1 cellular context compared by ENCODE assay signal in the genomic region with DNA sequence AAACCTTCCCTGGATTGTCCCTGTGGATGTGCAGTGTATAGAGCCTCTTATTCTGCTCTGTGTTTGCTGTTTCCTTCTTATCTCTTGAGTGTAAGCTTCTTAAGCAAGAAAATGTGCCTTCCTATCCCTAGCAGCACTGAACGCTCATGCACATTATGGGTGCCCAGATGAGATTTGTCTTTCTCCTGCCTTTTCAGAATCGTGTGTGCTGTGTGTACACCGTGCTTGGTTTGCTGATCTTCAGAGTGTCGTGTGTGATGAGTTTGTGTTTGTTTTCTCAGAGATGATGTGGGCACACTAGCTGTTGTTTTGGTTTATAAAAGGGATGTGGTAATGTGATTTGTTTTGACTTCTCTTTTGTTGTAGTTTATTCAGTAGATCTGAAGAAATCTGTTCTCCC.
TF ChIP-seq lines count a peak whose summit lies in the region.

No MANE protein-coding gene starts in this region.

TF ChIP-seq in GM12878, 131 proteins besides CTCF, POLR2A, EP300 and RAD21 (continued from another document):
- TF ChIP-seq, protein P1, sequence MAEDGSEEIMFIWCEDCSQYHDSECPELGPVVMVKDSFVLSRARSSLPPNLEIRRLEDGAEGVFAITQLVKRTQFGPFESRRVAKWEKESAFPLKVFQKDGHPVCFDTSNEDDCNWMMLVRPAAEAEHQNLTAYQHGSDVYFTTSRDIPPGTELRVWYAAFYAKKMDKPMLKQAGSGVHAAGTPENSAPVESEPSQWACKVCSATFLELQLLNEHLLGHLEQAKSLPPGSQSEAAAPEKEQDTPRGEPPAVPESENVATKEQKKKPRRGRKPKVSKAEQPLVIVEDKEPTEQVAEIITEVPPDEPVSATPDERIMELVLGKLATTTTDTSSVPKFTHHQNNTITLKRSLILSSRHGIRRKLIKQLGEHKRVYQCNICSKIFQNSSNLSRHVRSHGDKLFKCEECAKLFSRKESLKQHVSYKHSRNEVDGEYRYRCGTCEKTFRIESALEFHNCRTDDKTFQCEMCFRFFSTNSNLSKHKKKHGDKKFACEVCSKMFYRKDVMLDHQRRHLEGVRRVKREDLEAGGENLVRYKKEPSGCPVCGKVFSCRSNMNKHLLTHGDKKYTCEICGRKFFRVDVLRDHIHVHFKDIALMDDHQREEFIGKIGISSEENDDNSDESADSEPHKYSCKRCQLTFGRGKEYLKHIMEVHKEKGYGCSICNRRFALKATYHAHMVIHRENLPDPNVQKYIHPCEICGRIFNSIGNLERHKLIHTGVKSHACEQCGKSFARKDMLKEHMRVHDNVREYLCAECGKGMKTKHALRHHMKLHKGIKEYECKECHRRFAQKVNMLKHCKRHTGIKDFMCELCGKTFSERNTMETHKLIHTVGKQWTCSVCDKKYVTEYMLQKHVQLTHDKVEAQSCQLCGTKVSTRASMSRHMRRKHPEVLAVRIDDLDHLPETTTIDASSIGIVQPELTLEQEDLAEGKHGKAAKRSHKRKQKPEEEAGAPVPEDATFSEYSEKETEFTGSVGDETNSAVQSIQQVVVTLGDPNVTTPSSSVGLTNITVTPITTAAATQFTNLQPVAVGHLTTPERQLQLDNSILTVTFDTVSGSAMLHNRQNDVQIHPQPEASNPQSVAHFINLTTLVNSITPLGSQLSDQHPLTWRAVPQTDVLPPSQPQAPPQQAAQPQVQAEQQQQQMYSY (CRISPR knock-in tag; IDR thresholded peaks at IDR 0.05) = no peak
- TF ChIP-seq, protein P2, sequence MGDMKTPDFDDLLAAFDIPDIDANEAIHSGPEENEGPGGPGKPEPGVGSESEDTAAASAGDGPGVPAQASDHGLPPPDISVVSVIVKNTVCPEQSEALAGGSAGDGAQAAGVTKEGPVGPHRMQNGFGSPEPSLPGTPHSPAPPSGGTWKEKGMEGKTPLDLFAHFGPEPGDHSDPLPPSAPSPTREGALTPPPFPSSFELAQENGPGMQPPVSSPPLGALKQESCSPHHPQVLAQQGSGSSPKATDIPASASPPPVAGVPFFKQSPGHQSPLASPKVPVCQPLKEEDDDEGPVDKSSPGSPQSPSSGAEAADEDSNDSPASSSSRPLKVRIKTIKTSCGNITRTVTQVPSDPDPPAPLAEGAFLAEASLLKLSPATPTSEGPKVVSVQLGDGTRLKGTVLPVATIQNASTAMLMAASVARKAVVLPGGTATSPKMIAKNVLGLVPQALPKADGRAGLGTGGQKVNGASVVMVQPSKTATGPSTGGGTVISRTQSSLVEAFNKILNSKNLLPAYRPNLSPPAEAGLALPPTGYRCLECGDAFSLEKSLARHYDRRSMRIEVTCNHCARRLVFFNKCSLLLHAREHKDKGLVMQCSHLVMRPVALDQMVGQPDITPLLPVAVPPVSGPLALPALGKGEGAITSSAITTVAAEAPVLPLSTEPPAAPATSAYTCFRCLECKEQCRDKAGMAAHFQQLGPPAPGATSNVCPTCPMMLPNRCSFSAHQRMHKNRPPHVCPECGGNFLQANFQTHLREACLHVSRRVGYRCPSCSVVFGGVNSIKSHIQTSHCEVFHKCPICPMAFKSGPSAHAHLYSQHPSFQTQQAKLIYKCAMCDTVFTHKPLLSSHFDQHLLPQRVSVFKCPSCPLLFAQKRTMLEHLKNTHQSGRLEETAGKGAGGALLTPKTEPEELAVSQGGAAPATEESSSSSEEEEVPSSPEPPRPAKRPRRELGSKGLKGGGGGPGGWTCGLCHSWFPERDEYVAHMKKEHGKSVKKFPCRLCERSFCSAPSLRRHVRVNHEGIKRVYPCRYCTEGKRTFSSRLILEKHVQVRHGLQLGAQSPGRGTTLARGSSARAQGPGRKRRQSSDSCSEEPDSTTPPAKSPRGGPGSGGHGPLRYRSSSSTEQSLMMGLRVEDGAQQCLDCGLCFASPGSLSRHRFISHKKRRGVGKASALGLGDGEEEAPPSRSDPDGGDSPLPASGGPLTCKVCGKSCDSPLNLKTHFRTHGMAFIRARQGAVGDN (IDR thresholded peaks at IDR 0.05) = no peak
- TF ChIP-seq, protein P3, sequence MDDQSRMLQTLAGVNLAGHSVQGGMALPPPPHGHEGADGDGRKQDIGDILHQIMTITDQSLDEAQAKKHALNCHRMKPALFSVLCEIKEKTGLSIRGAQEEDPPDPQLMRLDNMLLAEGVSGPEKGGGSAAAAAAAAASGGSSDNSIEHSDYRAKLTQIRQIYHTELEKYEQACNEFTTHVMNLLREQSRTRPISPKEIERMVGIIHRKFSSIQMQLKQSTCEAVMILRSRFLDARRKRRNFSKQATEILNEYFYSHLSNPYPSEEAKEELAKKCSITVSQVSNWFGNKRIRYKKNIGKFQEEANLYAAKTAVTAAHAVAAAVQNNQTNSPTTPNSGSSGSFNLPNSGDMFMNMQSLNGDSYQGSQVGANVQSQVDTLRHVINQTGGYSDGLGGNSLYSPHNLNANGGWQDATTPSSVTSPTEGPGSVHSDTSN (IDR thresholded peaks at IDR 0.05; ENCODE audit: insufficient replicate concordance, low read depth, low read length) = no peak
- TF ChIP-seq, protein P4, sequence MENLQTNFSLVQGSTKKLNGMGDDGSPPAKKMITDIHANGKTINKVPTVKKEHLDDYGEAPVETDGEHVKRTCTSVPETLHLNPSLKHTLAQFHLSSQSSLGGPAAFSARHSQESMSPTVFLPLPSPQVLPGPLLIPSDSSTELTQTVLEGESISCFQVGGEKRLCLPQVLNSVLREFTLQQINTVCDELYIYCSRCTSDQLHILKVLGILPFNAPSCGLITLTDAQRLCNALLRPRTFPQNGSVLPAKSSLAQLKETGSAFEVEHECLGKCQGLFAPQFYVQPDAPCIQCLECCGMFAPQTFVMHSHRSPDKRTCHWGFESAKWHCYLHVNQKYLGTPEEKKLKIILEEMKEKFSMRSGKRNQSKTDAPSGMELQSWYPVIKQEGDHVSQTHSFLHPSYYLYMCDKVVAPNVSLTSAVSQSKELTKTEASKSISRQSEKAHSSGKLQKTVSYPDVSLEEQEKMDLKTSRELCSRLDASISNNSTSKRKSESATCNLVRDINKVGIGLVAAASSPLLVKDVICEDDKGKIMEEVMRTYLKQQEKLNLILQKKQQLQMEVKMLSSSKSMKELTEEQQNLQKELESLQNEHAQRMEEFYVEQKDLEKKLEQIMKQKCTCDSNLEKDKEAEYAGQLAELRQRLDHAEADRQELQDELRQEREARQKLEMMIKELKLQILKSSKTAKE (IDR thresholded peaks at IDR 0.05; ENCODE audit: low read depth, poor library complexity, severe bottlenecking) = no peak
- TF ChIP-seq JUNB (IDR thresholded peaks at IDR 0.05) (no peak), GATAD2B (conservative IDR thresholded peaks at IDR 0.05; ENCODE audit: low read depth) (no peak), TCF12 (IDR thresholded peaks at IDR 0.05; ENCODE audit: low read depth, low read length) (no peak), BACH1 (IDR thresholded peaks at IDR 0.05; ENCODE audit: borderline replicate concordance) (no peak), TBL1XR1 (IDR thresholded peaks at IDR 0.05; ENCODE audit: low read depth, low read length) (no peak), KDM1A (IDR thresholded peaks at IDR 0.05; ENCODE audit: borderline replicate concordance) (no peak), NR2C1 (IDR thresholded peaks at IDR 0.05) (no peak), CREM (IDR thresholded peaks at IDR 0.05; ENCODE audit: low read depth) (no peak), PML (IDR thresholded peaks at IDR 0.05; ENCODE audit: low read length) (no peak), ATF7 (IDR thresholded peaks at IDR 0.05; ENCODE audit: low read depth) (no peak), TCF7 (IDR thresholded peaks at IDR 0.05; ENCODE audit: borderline replicate concordance) (no peak), CBX5 (IDR thresholded peaks at IDR 0.05; ENCODE audit: low read depth) (no peak), ZNF24 (IDR thresholded peaks at IDR 0.05) (no peak), SPI1 (IDR thresholded peaks at IDR 0.05; ENCODE audit: borderline replicate concordance, insufficient read depth, low read depth, low read length) (no peak), BRCA1 (IDR thresholded peaks at IDR 0.05; ENCODE audit: low read depth, low read length) (no peak)
